Comparison of ENCODE assay signal across 22 cellular contexts in the genomic region with DNA sequence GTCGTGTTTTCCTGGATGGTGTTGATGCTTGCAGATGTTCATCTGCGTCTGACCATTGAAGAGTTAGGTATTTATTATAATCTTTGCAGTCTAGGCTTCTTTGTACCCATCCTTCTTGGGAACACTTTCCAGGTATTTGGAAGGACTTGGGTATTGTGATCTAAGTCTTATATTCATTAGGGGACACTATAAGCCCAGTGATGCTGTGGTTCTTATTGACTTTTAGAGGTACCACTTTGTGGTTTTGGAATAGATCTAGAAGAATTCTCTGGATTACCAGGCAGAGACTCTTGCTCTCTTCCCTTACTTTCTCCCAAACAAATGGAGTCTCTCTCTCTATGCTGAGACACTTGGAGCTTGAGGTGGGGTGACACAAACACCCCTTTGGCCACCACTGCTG. TPM values are rescaled to one million over a fixed set of nuclear protein-coding genes. Genes with fewer than 3 reads are reported as not detected.
"Had no signal": no experiment of that assay in that cellular context is flagged by ENCODE, and none has a peak within 500 bp of the region (broad histone marks: within the 10 kb centered on the region; RNA-seq: fewer than 3 reads in every experiment).

No MANE protein-coding gene starts in this region.

- H3K27ac Mint-ChIP-seq: activated B cell treated with CpG ODN at 0.5 μM for 24 hours; activated CD8-positive, alpha-beta T cell treated with anti-CD3 and anti-CD28 coated beads for 36 hours; natural killer cell treated with Interleukin-12 subunit alpha and Interleukin-12 subunit beta and Interleukin-15 and Interleukin-18, amount 100 ng/mL, for 72 hours; stimulated activated memory B cell treated with anti-CD40 and anti-IgM and Interleukin-4, amounts not matched to agents 10 μg/mL and 1 μg/mL and 100 μg/mL, for 72 hours had no signal

- H3K27ac ChIP-seq: cardiac muscle cell, esophagus muscularis mucosa, left ventricle myocardium inferior had no signal

- H3K27me3 Mint-ChIP-seq: natural killer cell treated with Interleukin-12 subunit alpha and Interleukin-12 subunit beta and Interleukin-15 and Interleukin-18, amount 100 ng/mL, for 72 hours had no signal

- H3K9me3 Mint-ChIP-seq: activated B cell treated with CpG ODN at 0.5 μM for 24 hours; activated CD8-positive, alpha-beta T cell treated with anti-CD3 and anti-CD28 coated beads for 36 hours; activated T-cell treated with anti-CD3 and anti-CD28 coated beads, Interleukin-2, amount 50 U/mL, for 4 hours; natural killer cell treated with Interleukin-12 subunit alpha and Interleukin-12 subunit beta and Interleukin-15 and Interleukin-18, amount 100 ng/mL, for 72 hours; stimulated activated memory B cell treated with anti-CD40 and anti-IgM and Interleukin-4, amounts not matched to agents 10 μg/mL and 1 μg/mL and 100 μg/mL, for 72 hours had no signal

- H3K4me3 ChIP-seq: cardiac muscle cell, esophagus muscularis mucosa, left ventricle myocardium inferior had no signal

- H3K4me3 Mint-ChIP-seq: activated B cell treated with CpG ODN at 0.5 μM for 24 hours; activated CD8-positive, alpha-beta T cell treated with anti-CD3 and anti-CD28 coated beads for 36 hours; activated T-cell treated with anti-CD3 and anti-CD28 coated beads, Interleukin-2, amount 50 U/mL, for 4 hours; natural killer cell treated with Interleukin-12 subunit alpha and Interleukin-12 subunit beta and Interleukin-15 and Interleukin-18, amount 100 ng/mL, for 72 hours; stimulated activated memory B cell treated with anti-CD40 and anti-IgM and Interleukin-4, amounts not matched to agents 10 μg/mL and 1 μg/mL and 100 μg/mL, for 72 hours had no signal

- H3K36me3 ChIP-seq: cardiac muscle cell, esophagus muscularis mucosa, left ventricle myocardium inferior had no signal

- H3K9me3 ChIP-seq: esophagus muscularis mucosa, left ventricle myocardium inferior had no signal

- FAIRE-seq: endometrium, TTC549 had no signal

- H3K36me3 Mint-ChIP-seq: natural killer cell treated with Interleukin-12 subunit alpha and Interleukin-12 subunit beta and Interleukin-15 and Interleukin-18, amount 100 ng/mL, for 72 hours; stimulated activated memory B cell treated with anti-CD40 and anti-IgM and Interleukin-4, amounts not matched to agents 10 μg/mL and 1 μg/mL and 100 μg/mL, for 72 hours had no signal

- H3K27me3 ChIP-seq: cardiac muscle cell, esophagus muscularis mucosa had no signal

- DNase-seq: activated B cell treated with CpG ODN at 0.5 μM for 24 hours; activated CD4-positive, alpha-beta T cell treated with anti-CD3 and anti-CD28 coated beads for 48 hours; activated CD8-positive, alpha-beta T cell treated with anti-CD3 and anti-CD28 coated beads for 36 hours; activated effector memory CD4-positive, alpha-beta T cell treated with Interleukin-2 at 50 U/mL for 16 hours; activated naive CD4-positive, alpha-beta T cell treated with anti-CD3 and anti-CD28 coated beads, Interleukin-2, amount 50 U/mL, for 16 hours; activated T-cell treated with anti-CD3 and anti-CD28 coated beads, Interleukin-2, amount 50 U/mL, for 4 hours; hypothalamus; left ventricle myocardium inferior; posterior cingulate gyrus; stimulated activated CD4-positive, alpha-beta T cell treated with anti-CD3 and anti-CD28 coated beads, Interleukin-2, amount 100 ng/mL, for 48 hours had no signal

- H3K4me1 Mint-ChIP-seq: activated B cell treated with CpG ODN at 0.5 μM for 24 hours had no signal

- H3K4me1 ChIP-seq: esophagus muscularis mucosa, left ventricle myocardium inferior had no signal

RNA-seq across cellular contexts. Expression of gene AFM, which starts 41.6 kb away (rescaled TPM):
- total RNA-seq: activated B cell treated with CpG ODN at 0.5 μM for 24 hours; activated CD8-positive, alpha-beta T cell treated with anti-CD3 and anti-CD28 coated beads for 36 hours; activated T-cell treated with anti-CD3 and anti-CD28 coated beads, Interleukin-2, amount 50 U/mL, for 4 hours; cardiac muscle cell; esophagus muscularis mucosa; fibroblast of villous mesenchyme; kidney epithelial cell; left ventricle myocardium inferior; mesenteric fat pad; natural killer cell treated with Interleukin-12 subunit alpha and Interleukin-12 subunit beta and Interleukin-15 and Interleukin-18, amount 100 ng/mL, for 72 hours; skeletal muscle tissue; urinary bladder had no signal
- polyA plus RNA-seq: adipose tissue had no signal
